9 cellular contexts compared by ENCODE assay signal in genomic region chr2:210224660-210225460, GRCh38. TPM values are rescaled to one million over a fixed set of nuclear protein-coding genes. Genes with fewer than 3 reads are reported as not detected.
DNase-seq lines count a peak whose midpoint lies in the region; ATAC-seq, FAIRE-seq and TF ChIP-seq lines count a peak whose summit lies in the region.
"Had no signal": no experiment of that assay in that cellular context is flagged by ENCODE, and none has a peak within 500 bp of the region (broad histone marks: within the 10 kb centered on the region; RNA-seq: fewer than 3 reads in every experiment).

Gene ACADL (minus strand): TSS chr2:210225447. CDS start chr2:210225263, 184 bp downstream.

- H2AFZ ChIP-seq in HepG2 (ENCODE audit: low read length) = no peak within 1 kb of the TSS

- no peak within 1 kb of the TSS for H3K27ac ChIP-seq in A673 (ENCODE audit: low read depth, low read length, poor library complexity, severe bottlenecking)
- no peak within 1 kb of the TSS for H3K27ac ChIP-seq in HepG2 (ENCODE audit: extremely low read length, insufficient read depth, low read length)

- POLR2A ChIA-PET in A673 (lab: Charles Lee; ENCODE audit: low non-redundant PET) (no interaction called here), HepG2 (lab: Yijun Ruan, JAX) (interaction anchor here (1.3 kb wide), 1 partner anchor 223 kb away, joined by 3 read pairs; no protein-coding TSS in a partner anchor)

- no peaks in the 10 kb centered on the region for H3K9me3 ChIP-seq in A673 (ENCODE audit: low read depth, low read length, poor library complexity, severe bottlenecking)
- H3K9me3 ChIP-seq in HepG2 (ENCODE audit: low read length) = no peaks in the 10 kb centered on the region

- no TSS peak for BruUV-seq in A673 (replicated peaks; lab: Mats Ljungman, UMichigan)
- no TSS peak for BruUV-seq in HepG2 (replicated peaks; lab: Mats Ljungman, UMichigan)

- H3K36me3 ChIP-seq in A673 (ENCODE audit: insufficient read depth, low read length, poor library complexity, severe bottlenecking) (no peaks in the 10 kb centered on the region), HepG2 (replicated peaks in 1 of 2; ENCODE audit: control insufficient read depth in 1 of 2, insufficient read depth in 2 of 2, low read length in 2 of 2) (no peaks in the 10 kb centered on the region)

- FAIRE-seq in GM12891 (lab: Jason Lieb, UNC) = no peak
- FAIRE-seq in HepG2 (lab: Jason Lieb, UNC) = no peak

- H3K4me2 ChIP-seq in HepG2 (ENCODE audit: low read depth, low read length) = peak within 1 kb of the TSS; percentile 84

- no peaks in the 10 kb centered on the region for H3K4me1 ChIP-seq in A673 (ENCODE audit: insufficient read depth, low read length, poor library complexity, severe bottlenecking)
- H3K4me1 ChIP-seq in HepG2 (ENCODE audit: insufficient read depth, low read length) = peaks cover 21% of the 10 kb centered on the region

- no peaks in the 10 kb centered on the region for H3K79me2 ChIP-seq in HepG2 (ENCODE audit: insufficient read depth, low read length)

- CTCF ChIA-PET in A673 (lab: Charles Lee) (no interaction called here), HepG2 (lab: Yijun Ruan, JAX; ENCODE audit: low intra/inter-chr PET ratio, low total read pairs) (no interaction called here)

- intact Hi-C loops in A673 (cut with micrococcal nuclease; ENCODE audit: unreplicated experiment) (no loop called here), HepG2 (cut with micrococcal nuclease; ENCODE audit: unreplicated experiment) (no loop called here)

- no peak; the same call in 1 of the 2 replicates for TF ChIP-seq RAD21 in HepG2 (CRISPR knock-in tag; IDR thresholded peaks at IDR 0.05)

- H3K4me3 ChIP-seq in A673 (ENCODE audit: low read depth, low read length, poor library complexity, severe bottlenecking) (peak within 1 kb of the TSS; percentile 50), HepG2 (replicated peaks in 1 of 3; ENCODE audit: insufficient read depth in 1 of 3, low read depth in 2 of 3, low read length in 3 of 3) (peak within 1 kb of the TSS; percentile 41 to 78 (median 59))

- TF ChIP-seq CTCF in A673 (conservative IDR thresholded peaks at IDR 0.05; ENCODE audit: low read depth, low read length) = no peak
- TF ChIP-seq CTCF in HepG2 (CRISPR knock-in tag; IDR thresholded peaks at IDR 0.05) = no peak
- no peak for TF ChIP-seq CTCF in subcutaneous adipose tissue (IDR thresholded peaks at IDR 0.05; ENCODE audit: low read depth)

- ATAC-seq in HepG2 = peak; percentile 94
- no peak for ATAC-seq in HG02798 (IDR thresholded peaks at IDR 0.05; ENCODE audit: poor library complexity, unreplicated experiment)
- ATAC-seq in GM21515 (IDR thresholded peaks at IDR 0.05; ENCODE audit: unreplicated experiment) = no peak

- no peak for TF ChIP-seq EP300 in HepG2 (IDR thresholded peaks at IDR 0.05; ENCODE audit: low read depth in 2 of 2, low read length in 2 of 2)
- no peak for TF ChIP-seq EP300 in HepG2 (CRISPR knock-in tag; IDR thresholded peaks at IDR 0.05; ENCODE audit: borderline replicate concordance)

- in situ Hi-C loops in HepG2 (cut with HindIII; ENCODE audit: extremely low pct_ligation_motif_present, low pct_unique_long_range_greater_than_20kb) = no loop called here

- 1% methylated on average over 53 of the region's 85 CpGs for WGBS in HepG2 (ENCODE audit: low lambda C conversion rate)

- TF ChIP-seq POLR2A in GM12891 (IDR thresholded peaks at IDR 0.05; ENCODE audit: low read depth, low read length) (no peak), HepG2 (IDR thresholded peaks at IDR 0.05; ENCODE audit: insufficient read depth in 1 of 2, low read depth in 2 of 2, low read length in 2 of 2) (no peak)

- peak within 1 kb of the TSS; percentile 20; the same call in 1 of the 2 replicates for H3K9ac ChIP-seq in HepG2 (ENCODE audit: insufficient read depth, low read depth, low read length)

- H3K27me3 ChIP-seq in A673 (replicated peaks; ENCODE audit: insufficient read depth, low read depth, low read length, poor library complexity) (peaks cover 62% of the 10 kb centered on the region), HepG2 (ENCODE audit: control insufficient read depth in 1 of 2, insufficient read depth in 2 of 2, low read length in 2 of 2) (peaks cover 3 to 36% of the 10 kb centered on the region in 2 experiments; a peak in 4 of 5 replicates)

- H4K20me1 ChIP-seq in HepG2 (ENCODE audit: insufficient read depth, low read length) = no peaks in the 10 kb centered on the region

- DNase-seq in A673 (ENCODE audit: low spot score) (peak; percentile 36), GM12891 (ENCODE audit: insufficient read length, low spot score) (peak; percentile 16), NCI-H774 (lab: John Stamatoyannopoulos, UW) (peak; percentile 32), cortex of kidney (lab: John Stamatoyannopoulos, UW) (peak; percentile 19), HepG2 (ENCODE audit: low spot score) (no peak)

TF ChIP-seq in GM12891, 5 proteins besides CTCF, POLR2A, EP300 and RAD21:
- TF ChIP-seq TAF1 (IDR thresholded peaks at IDR 0.05; ENCODE audit: low read depth, low read length) (no peak), POLR2AphosphoS5 (IDR thresholded peaks at IDR 0.05; ENCODE audit: low read depth, low read length) (no peak), POU2F2 (IDR thresholded peaks at IDR 0.05; ENCODE audit: low read depth, low read length) (no peak), PAX5 (IDR thresholded peaks at IDR 0.05; ENCODE audit: insufficient read depth, low read length, severe bottlenecking) (no peak)
TF ChIP-seq in GM12891: peak in this region for 0.

TF ChIP-seq in HepG2, 621 proteins besides CTCF, POLR2A, EP300 and RAD21 (continues in another document):
- TF ChIP-seq FOXC1 (CRISPR knock-in tag; IDR thresholded peaks at IDR 0.05; ENCODE audit: borderline replicate concordance) (0 out of 2 replicates have a peak, but pooled peaks have one; percentile 64), HES4 (CRISPR knock-in tag; IDR thresholded peaks at IDR 0.05; ENCODE audit: borderline replicate concordance) (0 out of 2 replicates have a peak, but pooled peaks have one; percentile 64), SALL1 (CRISPR knock-in tag; IDR thresholded peaks at IDR 0.05) (no peak), ZNF788 (CRISPR knock-in tag; IDR thresholded peaks at IDR 0.05; ENCODE audit: borderline replicate concordance) (no peak), HDAC1 (CRISPR knock-in tag; IDR thresholded peaks at IDR 0.05) (0 out of 2 replicates have a peak, but pooled peaks have one; percentile 43), CBFB (CRISPR knock-in tag; IDR thresholded peaks at IDR 0.05) (0 out of 2 replicates have a peak, but pooled peaks have one; percentile 18), ZBTB14 (CRISPR knock-in tag; IDR thresholded peaks at IDR 0.05) (no peak), MTA1 (CRISPR knock-in tag; IDR thresholded peaks at IDR 0.05; ENCODE audit: borderline replicate concordance) (peak; percentile 69; the same call in 1 of the 2 replicates), LCORL (IDR thresholded peaks at IDR 0.05) (no peak), LCORL (CRISPR knock-in tag; IDR thresholded peaks at IDR 0.05) (peak; percentile 21; the same call in 1 of the 2 replicates), SKI (IDR thresholded peaks at IDR 0.05; ENCODE audit: partially characterized antibody) (no peak), ARNTL (CRISPR knock-in tag; IDR thresholded peaks at IDR 0.05) (no peak), KDM3A (CRISPR knock-in tag; IDR thresholded peaks at IDR 0.05; ENCODE audit: low read depth) (no peak), ZNF558 (CRISPR knock-in tag; IDR thresholded peaks at IDR 0.05; ENCODE audit: borderline replicate concordance) (no peak), ZNF30 (CRISPR knock-in tag; IDR thresholded peaks at IDR 0.05) (0 out of 2 replicates have a peak, but pooled peaks have one; percentile 48), SRSF4 (IDR thresholded peaks at IDR 0.05; ENCODE audit: low read depth, low read length, poor library complexity, severe bottlenecking) (no peak), ZFP36L2 (CRISPR knock-in tag; IDR thresholded peaks at IDR 0.05) (no peak), ZNF607 (CRISPR knock-in tag; IDR thresholded peaks at IDR 0.05; ENCODE audit: borderline replicate concordance) (peak; percentile 50; the same call in 1 of the 2 replicates), NFYB (CRISPR knock-in tag; IDR thresholded peaks at IDR 0.05) (no peak)

RNA-seq across cellular contexts. Expression of gene ACADL, which starts in this region (rescaled TPM):
- total RNA-seq in A673 (2021) (0.15 TPM in 1 of 2 replicates, not detected in the other), HepG2 (2016; rRNA removed; fragmentation: Illumina TruSeq; extraction: Trizol) (not detected in 2 replicates), subcutaneous adipose tissue (10 to 100 TPM; 15.3 to 41.8 (median 21.7) TPM)
- not detected for polyA plus RNA-seq in GM12891 (2012; ENCODE audit: low read depth, missing spikeins)
- total RNA-seq in HepG2 (2016; cell fraction: cytosol; rRNA removed; fragmentation: Illumina TruSeq; extraction: Trizol; ENCODE audit: low read depth) = not detected in 2 replicates
- total RNA-seq in HepG2 (2016; cell fraction: insoluble cytoplasmic fraction; rRNA removed; fragmentation: Illumina TruSeq; extraction: Trizol) = not detected in 2 replicates
- total RNA-seq in HepG2 (2016; cell fraction: membrane; rRNA removed; fragmentation: Illumina TruSeq; extraction: Trizol) = not detected in 2 replicates
- total RNA-seq in HepG2 (2016; cell fraction: nucleus; rRNA removed; fragmentation: Illumina TruSeq; extraction: Trizol) = 0.22 TPM in 1 of 2 replicates, not detected in the other
- not detected in 2 replicates for polyA plus RNA-seq in HepG2 (2011; rRNA removed)
- polyA plus RNA-seq in HepG2 (2011; cell fraction: cytosol; rRNA removed) = not detected in 2 replicates
- not detected in 2 replicates for polyA plus RNA-seq in HepG2 (2011; cell fraction: nucleus; rRNA removed)
- not detected in 2 replicates for polyA plus RNA-seq in HepG2 (2012)
- not detected in 2 replicates for polyA plus RNA-seq in HepG2 (2016; cell fraction: cytosol; fragmentation: Illumina TruSeq; extraction: Trizol; ENCODE audit: low read depth)
- polyA plus RNA-seq in HepG2 (2016; cell fraction: insoluble cytoplasmic fraction; fragmentation: Illumina TruSeq; extraction: Trizol; ENCODE audit: low read depth) = not detected in 2 replicates
- polyA plus RNA-seq in HepG2 (2016; cell fraction: membrane; fragmentation: Illumina TruSeq; extraction: Trizol; ENCODE audit: low read depth) = not detected in 2 replicates
- not detected in 2 replicates for polyA plus RNA-seq in HepG2 (2016; cell fraction: nucleus; fragmentation: Illumina TruSeq; extraction: Trizol; ENCODE audit: insufficient read depth, low read depth)
- polyA minus RNA-seq in HepG2 (2011; rRNA and poly(A)+ RNA removed; ENCODE audit: low replicate concordance) = not detected in 2 replicates
- polyA minus RNA-seq in HepG2 (2011; cell fraction: cytosol; rRNA and poly(A)+ RNA removed) = not detected in 2 replicates
- polyA minus RNA-seq in HepG2 (2011; cell fraction: nucleus; rRNA and poly(A)+ RNA removed) = not detected in 2 replicates
- total RNA-seq: glomerular endothelial cell had no signal

Comparison
In these comparisons a context has a peak if more than half of its experiments do, and no peak if none do; other contexts are left out.
1. RNA of gene ACADL (total RNA-seq): 15.3 to 41.8 TPM in subcutaneous adipose tissue; 0.15 TPM in A673 and 0.22 TPM in HepG2; every median in the first group is over 10 times any median in the second.
2. Peak in DNase-seq and H3K4me3 ChIP-seq in A673; RNA of the gene not detected or under 1 TPM.
3. Peak in ATAC-seq, H3K4me3 ChIP-seq, H3K9ac ChIP-seq and H3K4me2 ChIP-seq in HepG2; RNA of the gene not detected or under 1 TPM.